In the genomic region with DNA sequence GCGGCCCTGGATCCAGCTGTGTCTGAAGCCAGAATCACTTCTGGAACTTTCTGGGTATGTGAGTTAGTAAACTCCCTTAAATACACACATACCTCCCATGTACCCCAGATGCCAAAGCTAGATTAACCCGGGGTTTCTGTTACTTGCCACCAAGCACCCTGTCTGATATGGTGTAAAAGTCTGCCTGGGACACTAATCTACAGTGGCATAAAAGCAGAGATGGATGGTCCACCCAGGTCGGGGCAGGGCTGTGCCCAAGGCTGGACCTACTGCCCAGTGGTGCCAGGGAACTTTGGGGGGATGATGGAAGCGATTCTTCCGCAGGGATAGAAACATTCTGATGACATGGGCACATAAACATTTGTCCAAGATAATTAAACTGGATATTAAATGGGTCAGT, we compare ENCODE assay signal across 15 cellular contexts. TPM values are rescaled to one million over a fixed set of nuclear protein-coding genes. Genes with fewer than 3 reads are reported as not detected.
DNase-seq lines count a peak whose midpoint lies in the region; ATAC-seq and TF ChIP-seq lines count a peak whose summit lies in the region.
"Had no signal": no experiment of that assay in that cellular context is flagged by ENCODE, and none has a peak within 500 bp of the region (broad histone marks: within the 10 kb centered on the region; RNA-seq: fewer than 3 reads in every experiment).

No MANE protein-coding gene starts in this region.

- no peak overlapping the region for H4K91ac ChIP-seq in neuronal stem cell (ENCODE audit: low read depth, low read length, poor library complexity)

- no peak overlapping the region for H4K8ac ChIP-seq in neuronal stem cell (ENCODE audit: low read depth, low read length)

- H4K20me1 ChIP-seq in fibroblast of lung (ENCODE audit: control insufficient read depth, extremely low read depth, insufficient read depth, low read length) = no peaks in the 10 kb centered on the region

- H2AFZ ChIP-seq in fibroblast of lung (ENCODE audit: low read length) (no peak overlapping the region), neuronal stem cell (ENCODE audit: low read length) (no peak overlapping the region)

- no peak overlapping the region for H3K4me3 Mint-ChIP-seq in progenitor cell of endocrine pancreas (ENCODE audit: low read depth)
- H3K4me3 Mint-ChIP-seq: dendritic cell treated with granulocyte-macrophage colony-stimulating factor and Interleukin-4, amounts not matched to agents 40 ng/mL and 50 ng/mL, for 4 days; memory B cell had no signal

- WGBS in right cardiac atrium = 77% methylated on average over 5 of the region's 5 CpGs
- no CpG with 5 or more reads among the region's 5 CpGs for whole genome bisulfite sequencing in neuronal stem cell (ENCODE audit: extremely low coverage in 2 of 2, insufficient read length in 2 of 2, insufficient replicate concordance in 1 of 2), 2 donors

- TF ChIP-seq POLR2A in uterus (IDR thresholded peaks at IDR 0.05) = no peak

- H3K27ac Mint-ChIP-seq in progenitor cell of endocrine pancreas = no peak overlapping the region
- H3K27ac Mint-ChIP-seq: dendritic cell treated with granulocyte-macrophage colony-stimulating factor and Interleukin-4, amounts not matched to agents 40 ng/mL and 50 ng/mL, for 4 days; memory B cell had no signal

- H2BK120ac ChIP-seq in neuronal stem cell (ENCODE audit: low read depth, low read length) = no peak overlapping the region

- H3K27me3 Mint-ChIP-seq in progenitor cell of endocrine pancreas = peaks cover 5% of the 10 kb centered on the region

- H2BK15ac ChIP-seq in neuronal stem cell (ENCODE audit: low read length) = no peak overlapping the region

- H2BK5ac ChIP-seq in neuronal stem cell (ENCODE audit: low read length) = no peak overlapping the region

- no peak overlapping the region for H3K4ac ChIP-seq in neuronal stem cell (ENCODE audit: low read length)

- intact Hi-C loops in right cardiac atrium (cut with DNase I) = no loop called here
- intact Hi-C loops in uterus (cut with DNase I; ENCODE audit: low total_unique reads) = loop anchor here (2.0 kb wide), 1 partner anchor 98 kb away; the partner anchor contains the start of genes IGHMBP2 and MRPL21

- no peaks in the 10 kb centered on the region for H3K4me1 Mint-ChIP-seq in progenitor cell of endocrine pancreas (ENCODE audit: low read depth)
- H3K4me1 Mint-ChIP-seq: memory B cell had no signal

- H3K4me3 ChIP-seq in cardiac muscle cell (no peak overlapping the region), right cardiac atrium (ENCODE audit: low read length) (no peak overlapping the region), fibroblast of lung (replicated peaks in 1 of 4; ENCODE audit: control extremely low read depth in 1 of 4, insufficient read depth in 1 of 4, low read depth in 3 of 4, low read length in 4 of 4) (no peak overlapping the region), uterus (no peak overlapping the region), neuronal stem cell (ENCODE audit: low read length in 2 of 2) (no peak overlapping the region)

- H2AK5ac ChIP-seq in neuronal stem cell (ENCODE audit: low read depth, low read length) = no peak overlapping the region

- TF ChIP-seq CTCF in cardiac muscle cell (IDR thresholded peaks at IDR 0.05; ENCODE audit: low read depth, low read length) = no peak
- TF ChIP-seq CTCF in fibroblast of lung (conservative IDR thresholded peaks at IDR 0.05 in 1 of 2, IDR thresholded peaks at IDR 0.05 in 1 of 2; ENCODE audit: low read depth in 1 of 2, low read length in 2 of 2) = no peak
- no peak for TF ChIP-seq CTCF in progenitor cell of endocrine pancreas (IDR thresholded peaks at IDR 0.05; ENCODE audit: unreplicated experiment)
- no peak for TF ChIP-seq CTCF in uterus (IDR thresholded peaks at IDR 0.05)

- H3K9me3 Mint-ChIP-seq in progenitor cell of endocrine pancreas (ENCODE audit: low read depth) = no peaks in the 10 kb centered on the region
- H3K9me3 Mint-ChIP-seq: dendritic cell treated with granulocyte-macrophage colony-stimulating factor and Interleukin-4, amounts not matched to agents 40 ng/mL and 50 ng/mL, for 4 days; memory B cell had no signal

- no peak overlapping the region for H3K23ac ChIP-seq in neuronal stem cell (ENCODE audit: low read depth, low read length, poor library complexity)

- H3K79me2 ChIP-seq in fibroblast of lung (ENCODE audit: control insufficient read depth, insufficient read depth, low read length) = peaks cover 2% of the 10 kb centered on the region

- H3K4me2 ChIP-seq in fibroblast of lung (ENCODE audit: extremely low read depth, insufficient read depth, low read length) (no peak overlapping the region), neuronal stem cell (ENCODE audit: insufficient read depth, low read length, poor library complexity, severe bottlenecking) (no peak overlapping the region)

- H3K4me1 ChIP-seq in cardiac muscle cell (ENCODE audit: low read depth) (peaks cover 15% of the 10 kb centered on the region), right cardiac atrium (ENCODE audit: control insufficient read depth, insufficient read depth, low read length) (peaks cover 1% of the 10 kb centered on the region), fibroblast of lung (ENCODE audit: control insufficient read depth, extremely low read depth, insufficient read depth, low read length) (peaks cover 24% of the 10 kb centered on the region), uterus (peaks cover 20 to 22% of the 10 kb centered on the region in 2 donors), neuronal stem cell (ENCODE audit: control insufficient read depth in 2 of 2, insufficient read depth in 1 of 2, low read depth in 1 of 2, low read length in 2 of 2) (no peaks in the 10 kb centered on the region)

- DNase-seq in cardiac muscle cell (ENCODE audit: low read depth in 1 of 2, low spot score in 1 of 2) = no peak
- DNase-seq in right cardiac atrium = no peak
- no peak for DNase-seq in fibroblast of lung (ENCODE audit: low read depth in 2 of 2)
- DNase-seq in progenitor cell of endocrine pancreas (ENCODE audit: low spot score, unreplicated experiment) = peak; percentile 3
- DNase-seq in uterus = no peak
- no peak for DNase-seq in stimulated activated CD4-positive, alpha-beta T cell treated with anti-CD3 and anti-CD28 coated beads, Interleukin-4, amount 100 ng/mL, for 4 hours
- DNase-seq in SKM-1 (lab: John Stamatoyannopoulos, UW; ENCODE audit: unreplicated experiment) = no peak
- DNase-seq in neuronal stem cell (ENCODE audit: low spot score) = no peak
- DNase-seq: NCI-H1092 treated with DMSO at 0.1 percent for 48 hours; stimulated activated CD4-positive, alpha-beta T cell treated with anti-CD3 and anti-CD28 coated beads, Interleukin-4, amount 100 ng/mL, for 1 hour; T-helper 1 cell had no signal

- no peaks in the 10 kb centered on the region for H3K9me3 ChIP-seq in cardiac muscle cell (ENCODE audit: low read depth)
- no peaks in the 10 kb centered on the region for H3K9me3 ChIP-seq in right cardiac atrium (ENCODE audit: control insufficient read depth, low read length)
- H3K9me3 ChIP-seq in fibroblast of lung (ENCODE audit: control insufficient read depth, insufficient read depth, low read depth, low read length) = no peaks in the 10 kb centered on the region
- no peaks in the 10 kb centered on the region for H3K9me3 ChIP-seq in uterus
- H3K9me3 ChIP-seq in neuronal stem cell (replicated peaks in 1 of 2; ENCODE audit: control insufficient read depth in 2 of 2, insufficient read depth in 1 of 2, low read depth in 1 of 2, low read length in 2 of 2) = no peaks in the 10 kb centered on the region

- H3K27me3 ChIP-seq in cardiac muscle cell = no peaks in the 10 kb centered on the region
- H3K27me3 ChIP-seq in right cardiac atrium (ENCODE audit: control insufficient read depth, insufficient read depth) = no peaks in the 10 kb centered on the region
- no peaks in the 10 kb centered on the region for H3K27me3 ChIP-seq in fibroblast of lung (ENCODE audit: control insufficient read depth, insufficient read depth, low read length)
- H3K27me3 ChIP-seq in uterus = no peaks in the 10 kb centered on the region
- H3K27me3 ChIP-seq in neuronal stem cell (ENCODE audit: control insufficient read depth in 3 of 3, insufficient read depth in 3 of 3, low read depth in 1 of 3, low read length in 3 of 3) = peaks cover 0 to 36% (median 0%) of the 10 kb centered on the region in 3 experiments

- no peak overlapping the region for H3K14ac ChIP-seq in neuronal stem cell (ENCODE audit: low read length)

- H3K9ac ChIP-seq in fibroblast of lung (ENCODE audit: insufficient read depth, low read length) (no peak overlapping the region), neuronal stem cell (ENCODE audit: low read depth, low read length, poor library complexity) (no peak overlapping the region)

- no peaks in the 10 kb centered on the region for H3K79me1 ChIP-seq in neuronal stem cell (ENCODE audit: low read depth, low read length)

- H3K27ac ChIP-seq in cardiac muscle cell (peak overlapping the region; percentile 37), right cardiac atrium (ENCODE audit: low read length) (no peak overlapping the region), fibroblast of lung (ENCODE audit: insufficient read depth, low read length) (peak overlapping the region; percentile 50), uterus (peak overlapping the region; percentile 84 to 99), neuronal stem cell (replicated peaks; ENCODE audit: low read length) (no peak overlapping the region)

- H3K36me3 ChIP-seq in cardiac muscle cell = no peaks in the 10 kb centered on the region
- H3K36me3 ChIP-seq in fibroblast of lung (ENCODE audit: control insufficient read depth, insufficient read depth, low read length) = peaks cover 20% of the 10 kb centered on the region
- no peaks in the 10 kb centered on the region for H3K36me3 ChIP-seq in uterus
- H3K36me3 ChIP-seq in neuronal stem cell (replicated peaks in 1 of 2; ENCODE audit: control insufficient read depth in 2 of 2, insufficient read depth in 2 of 2, low read length in 2 of 2) = no peaks in the 10 kb centered on the region

- no peaks in the 10 kb centered on the region for H3K36me3 Mint-ChIP-seq in progenitor cell of endocrine pancreas (ENCODE audit: insufficient read depth)
- H3K36me3 Mint-ChIP-seq: memory B cell had no signal

- no peak overlapping the region for H3K18ac ChIP-seq in neuronal stem cell (ENCODE audit: low read length)

- no peak overlapping the region for H2BK12ac ChIP-seq in neuronal stem cell (ENCODE audit: low read length)

- ATAC-seq in right cardiac atrium = no peak

RNA-seq across cellular contexts. Expression of gene MRGPRF, which starts 12.7 kb away (rescaled TPM):
- total RNA-seq in cardiac muscle cell (11.2 and 13.8 TPM in 2 replicates), right cardiac atrium (10 to 100 TPM in 2 of 4 donors, 1 to 10 TPM in 2; 4.6 to 16.2 (median 9.3) TPM), fibroblast of lung (63.9 and 84.2 TPM in 2 replicates), progenitor cell of endocrine pancreas (0.24 and 0.41 TPM in 2 replicates), uterus (100 to 1,000 TPM in 1 of 4 donors, 10 to 100 TPM in 3; 52.6 to 173 (median 75.0) TPM)
- polyA plus RNA-seq in cardiac muscle cell (9.3 and 9.7 TPM in 2 replicates), right cardiac atrium (9.4 TPM), fibroblast of lung (47.5 and 88.1 TPM in 2 replicates)
- 87.8 and 142 TPM in 2 replicates for polyA plus RNA-seq in fibroblast of lung (2012)
- polyA minus RNA-seq in fibroblast of lung (ENCODE audit: low replicate concordance) = 84.7 and 165 TPM in 2 replicates
- polyA plus RNA-seq in neuronal stem cell (2013, experiment 1 of 2) = 2.2 TPM
- polyA plus RNA-seq in neuronal stem cell (2013, experiment 2 of 2) = 2.0 TPM

RNA-seq across cellular contexts. Expression of gene MRGPRD, which starts 19.6 kb away (rescaled TPM):
- total RNA-seq in cardiac muscle cell (not detected in 2 replicates), right cardiac atrium (not detected), fibroblast of lung (not detected in 2 replicates), progenitor cell of endocrine pancreas (not detected in 2 replicates), uterus (under 1 TPM in 1 of 4 donors, not detected in 3; 0.41 TPM)
- polyA plus RNA-seq in cardiac muscle cell (not detected in 2 replicates), right cardiac atrium (not detected), fibroblast of lung (not detected in 2 replicates)
- not detected in 2 replicates for polyA plus RNA-seq in fibroblast of lung (2012)
- 2.3 TPM in 1 of 2 replicates, not detected in the other for polyA minus RNA-seq in fibroblast of lung (ENCODE audit: low replicate concordance)
- polyA plus RNA-seq in neuronal stem cell (2013, experiment 1 of 2) = 0.04 TPM
- polyA plus RNA-seq in neuronal stem cell (2013, experiment 2 of 2) = not detected
- total RNA-seq: A673, posterior vena cava had no signal

RNA-seq across cellular contexts. Expression of gene TPCN2, which starts 48.3 kb away (rescaled TPM):
- total RNA-seq in cardiac muscle cell (25.5 and 39.4 TPM in 2 replicates), right cardiac atrium (10 to 100 TPM in 1 of 4 donors, 1 to 10 TPM in 3; 7.2 to 11.1 (median 9.0) TPM), fibroblast of lung (8.7 and 11.7 TPM in 2 replicates), progenitor cell of endocrine pancreas (19.7 and 20.9 TPM in 2 replicates), uterus (10 to 100 TPM in 3 of 4 donors, 1 to 10 TPM in 1; 5.6 to 54.6 (median 17.7) TPM)
- polyA plus RNA-seq in cardiac muscle cell (42.2 and 50.1 TPM in 2 replicates), right cardiac atrium (7.0 TPM), fibroblast of lung (7.7 and 9.7 TPM in 2 replicates)
- 7.1 and 9.9 TPM in 2 replicates for polyA plus RNA-seq in fibroblast of lung (2012)
- polyA minus RNA-seq in fibroblast of lung (ENCODE audit: low replicate concordance) = 24.2 and 31.8 TPM in 2 replicates
- polyA plus RNA-seq in neuronal stem cell (2013, experiment 1 of 2) = 4.3 TPM
- polyA plus RNA-seq in neuronal stem cell (2013, experiment 2 of 2) = 4.3 TPM

Comparison
In these comparisons a context has a peak if more than half of its experiments do, and no peak if none do; other contexts are left out.
1. H3K27ac ChIP-seq: peak in cardiac muscle cell (single experiment), fibroblast of lung (single experiment) and uterus (2 of 2); none in right cardiac atrium (single experiment) and neuronal stem cell (single experiment).